ENCODE assay signal across 15 cellular contexts in the genomic region with DNA sequence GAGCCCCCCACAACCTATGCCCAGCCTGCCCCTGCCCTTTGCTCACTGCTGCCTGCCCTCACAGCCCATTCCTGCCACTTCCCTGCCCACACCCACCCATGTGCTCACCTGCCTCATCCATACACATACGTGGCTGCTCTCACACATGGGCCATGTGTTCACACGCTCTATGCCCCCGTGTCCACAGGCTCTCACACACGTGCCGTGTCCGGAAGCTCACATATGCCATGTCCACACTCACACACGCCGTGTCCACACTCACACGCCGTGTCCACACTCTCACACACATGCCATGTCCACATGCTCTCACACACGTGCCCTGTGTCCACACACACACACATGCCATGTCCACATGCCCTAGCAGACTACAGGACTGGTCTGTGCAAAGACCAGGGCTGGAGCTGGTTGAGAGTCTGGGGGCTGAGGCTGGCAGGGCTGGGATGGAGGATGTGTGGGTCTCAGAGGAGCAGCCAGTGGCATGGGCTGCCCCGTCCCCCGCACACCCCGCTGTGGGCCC. TPM values are rescaled to one million over a fixed set of nuclear protein-coding genes. Genes with fewer than 3 reads are reported as not detected.
DNase-seq lines count a peak whose midpoint lies in the region; ATAC-seq and TF ChIP-seq lines count a peak whose summit lies in the region.
"Had no signal": no experiment of that assay in that cellular context is flagged by ENCODE, and none has a peak within 500 bp of the region (broad histone marks: within the 10 kb centered on the region; RNA-seq: fewer than 3 reads in every experiment).

No MANE protein-coding gene starts in this region.

- no peak overlapping the region for H3K4me3 Mint-ChIP-seq in stimulated activated naive CD8-positive, alpha-beta T cell treated with anti-CD3 and anti-CD28 coated beads, Interleukin-15, Interleukin-2, amounts not matched to agents 100 ng/mL and 50 ng/mL, for 24 hours
- peak overlapping the region in 1 of 5 experiments; percentile 26 for H3K4me3 Mint-ChIP-seq in brain
- H3K4me3 Mint-ChIP-seq: memory B cell had no signal

- no peak overlapping the region for H4K8ac ChIP-seq in mesenchymal stem cell (ENCODE audit: low read length)

- H2AK5ac ChIP-seq in mesenchymal stem cell (ENCODE audit: low read length, severe bottlenecking), result no peak overlapping the region

- peak overlapping the region; percentile 7 for H3K27ac Mint-ChIP-seq in stimulated activated naive CD8-positive, alpha-beta T cell treated with anti-CD3 and anti-CD28 coated beads, Interleukin-15, Interleukin-2, amounts not matched to agents 100 ng/mL and 50 ng/mL, for 24 hours
- peak overlapping the region in 3 of 5 experiments; percentile 8 to 91 (median 59) for H3K27ac Mint-ChIP-seq in brain
- H3K27ac Mint-ChIP-seq: memory B cell had no signal

- H3K4me2 ChIP-seq in mesenchymal stem cell (ENCODE audit: low read length, poor library complexity, severe bottlenecking), result no peak overlapping the region

- H4K91ac ChIP-seq in mesenchymal stem cell (ENCODE audit: low read length), result peak overlapping the region; percentile 76

- no peak overlapping the region for H3K4ac ChIP-seq in mesenchymal stem cell (ENCODE audit: low read depth in 1 of 2, low read length in 2 of 2)

- no peak overlapping the region for H3K23ac ChIP-seq in mesenchymal stem cell (ENCODE audit: low read length in 2 of 2)

- peaks cover 4% of the 10 kb centered on the region for H3K27me3 Mint-ChIP-seq in stimulated activated naive CD8-positive, alpha-beta T cell treated with anti-CD3 and anti-CD28 coated beads, Interleukin-15, Interleukin-2, amounts not matched to agents 100 ng/mL and 50 ng/mL, for 24 hours
- H3K27me3 Mint-ChIP-seq in brain, result no peaks in the 10 kb centered on the region

- no peak overlapping the region for H2AFZ ChIP-seq in mesenchymal stem cell (ENCODE audit: low read depth, low read length)

- peak overlapping the region in 1 of 2 experiments; percentile 16 for H3K18ac ChIP-seq in mesenchymal stem cell (ENCODE audit: low read depth in 1 of 2, low read length in 2 of 2)

- H3K9ac ChIP-seq in mesenchymal stem cell (ENCODE audit: low read length), result no peak overlapping the region

- H3K27me3 ChIP-seq in mesenchymal stem cell (ENCODE audit: control insufficient read depth in 1 of 2, insufficient read depth in 1 of 2, low read length in 2 of 2), result peaks cover 0 to 39% of the 10 kb centered on the region in 2 experiments

- no peaks in the 10 kb centered on the region for H3K79me1 ChIP-seq in mesenchymal stem cell (replicated peaks; ENCODE audit: low read length, poor library complexity, severe bottlenecking)

- no peak overlapping the region for H3K14ac ChIP-seq in mesenchymal stem cell (ENCODE audit: low read length in 2 of 2)

- H3K4me1 Mint-ChIP-seq in stimulated activated naive CD8-positive, alpha-beta T cell treated with anti-CD3 and anti-CD28 coated beads, Interleukin-15, Interleukin-2, amounts not matched to agents 100 ng/mL and 50 ng/mL, for 24 hours (ENCODE audit: low read depth), result peaks cover 7% of the 10 kb centered on the region
- H3K4me1 Mint-ChIP-seq in brain, result peaks cover 9% of the 10 kb centered on the region

- peaks cover 20% of the 10 kb centered on the region for H3K4me1 ChIP-seq in mesenchymal stem cell (ENCODE audit: control insufficient read depth, insufficient read depth, low read depth, low read length)

- WGBS in mesenchymal stem cell, result 87% methylated on average over 14 of the region's 14 CpGs

- DNase-seq in stimulated activated naive CD8-positive, alpha-beta T cell treated with anti-CD3 and anti-CD28 coated beads, Interleukin-15, Interleukin-2, amounts not matched to agents 100 U/mL and 50 U/mL, for 24 hours, result no peak
- DNase-seq in mesenchymal stem cell (no peak), activated gamma-delta T cell treated with Interleukin-2 at 50 U/mL for 16 hours (no peak), cerebellum (ENCODE audit: low spot score) (no peak), NCI-H1105 (lab: John Stamatoyannopoulos, UW) (no peak)
- DNase-seq: activated CD4-positive, alpha-beta T cell treated with anti-CD3 and anti-CD28 coated beads for 48 hours; activated T-cell treated with anti-CD3 and anti-CD28 coated beads for 4 hours; SJCRH30; T-helper 9 cell had no signal

- H2BK120ac ChIP-seq in mesenchymal stem cell (ENCODE audit: low read depth, low read length), result no peak overlapping the region

- no peaks in the 10 kb centered on the region for H3K36me3 ChIP-seq in mesenchymal stem cell (ENCODE audit: control insufficient read depth in 1 of 2, insufficient read depth in 2 of 2, low read depth in 1 of 2, low read length in 2 of 2)
- H3K36me3 ChIP-seq: SJCRH30 had no signal

- H3K27ac ChIP-seq in mesenchymal stem cell (ENCODE audit: low read length, poor library complexity, severe bottlenecking), result no peak overlapping the region
- H3K27ac ChIP-seq: SJCRH30 had no signal

- no peaks in the 10 kb centered on the region for H3K9me3 Mint-ChIP-seq in stimulated activated naive CD8-positive, alpha-beta T cell treated with anti-CD3 and anti-CD28 coated beads, Interleukin-15, Interleukin-2, amounts not matched to agents 100 ng/mL and 50 ng/mL, for 24 hours
- H3K9me3 Mint-ChIP-seq in brain, result peaks cover 0 to 4% (median 0%) of the 10 kb centered on the region in 5 experiments
- H3K9me3 Mint-ChIP-seq: memory B cell had no signal

- no peaks in the 10 kb centered on the region for H3K36me3 Mint-ChIP-seq in stimulated activated naive CD8-positive, alpha-beta T cell treated with anti-CD3 and anti-CD28 coated beads, Interleukin-15, Interleukin-2, amounts not matched to agents 100 ng/mL and 50 ng/mL, for 24 hours (ENCODE audit: low read depth)
- no peaks in the 10 kb centered on the region for H3K36me3 Mint-ChIP-seq in brain
- H3K36me3 Mint-ChIP-seq: memory B cell had no signal

- no peak overlapping the region for H2BK5ac ChIP-seq in mesenchymal stem cell (ENCODE audit: low read depth, low read length, poor library complexity, severe bottlenecking)

- H2BK12ac ChIP-seq in mesenchymal stem cell (ENCODE audit: low read length in 2 of 2), result no peak overlapping the region

- no peak overlapping the region for H2BK15ac ChIP-seq in mesenchymal stem cell (ENCODE audit: low read depth, poor library complexity, severe bottlenecking)

- no peaks in the 10 kb centered on the region for H3K9me3 ChIP-seq in mesenchymal stem cell (ENCODE audit: control insufficient read depth, low read length)
- H3K9me3 ChIP-seq: SJCRH30 had no signal

- H3K4me3 ChIP-seq in mesenchymal stem cell (ENCODE audit: insufficient read depth in 1 of 2, low read depth in 1 of 2, low read length in 2 of 2), result no peak overlapping the region
- H3K4me3 ChIP-seq: SJCRH30 had no signal

- no peak for TF ChIP-seq CTCF in brain (conservative IDR thresholded peaks at IDR 0.05)

- ATAC-seq in stimulated activated naive CD8-positive, alpha-beta T cell treated with anti-CD3 and anti-CD28 coated beads, Interleukin-15, Interleukin-2, amounts not matched to agents 100 U/mL and 50 U/mL, for 24 hours, result no peak

RNA-seq across cellular contexts. Expression of a gene that starts 0.6 kb away (rescaled TPM):
- polyA plus RNA-seq in brain (ENCODE audit: insufficient read depth, low read depth, low replicate concordance), result not detected
- polyA plus RNA-seq in mesenchymal stem cell (2013, experiment 1 of 2), result not detected
- polyA plus RNA-seq in mesenchymal stem cell (2013, experiment 2 of 2), result not detected
- not detected for total RNA-seq in cerebellum
- total RNA-seq: H7, renal cortical epithelial cell, SJCRH30, subcutaneous adipose tissue had no signal

RNA-seq across cellular contexts. Expression of a gene that starts 41.2 kb away (rescaled TPM):
- 10.8 TPM for polyA plus RNA-seq in brain (ENCODE audit: insufficient read depth, low read depth, low replicate concordance)
- 7.6 TPM for polyA plus RNA-seq in mesenchymal stem cell (2013, experiment 1 of 2)
- 7.7 TPM for polyA plus RNA-seq in mesenchymal stem cell (2013, experiment 2 of 2)
- 11.3 TPM for total RNA-seq in cerebellum

RNA-seq across cellular contexts. Expression of a gene that starts 54.8 kb away (rescaled TPM):
- 37.8 TPM for polyA plus RNA-seq in brain (ENCODE audit: insufficient read depth, low read depth, low replicate concordance)
- polyA plus RNA-seq in mesenchymal stem cell (2013, experiment 1 of 2), result 64.9 TPM
- polyA plus RNA-seq in mesenchymal stem cell (2013, experiment 2 of 2), result 62.3 TPM
- 71.5 TPM for total RNA-seq in cerebellum
